In the genomic region with DNA sequence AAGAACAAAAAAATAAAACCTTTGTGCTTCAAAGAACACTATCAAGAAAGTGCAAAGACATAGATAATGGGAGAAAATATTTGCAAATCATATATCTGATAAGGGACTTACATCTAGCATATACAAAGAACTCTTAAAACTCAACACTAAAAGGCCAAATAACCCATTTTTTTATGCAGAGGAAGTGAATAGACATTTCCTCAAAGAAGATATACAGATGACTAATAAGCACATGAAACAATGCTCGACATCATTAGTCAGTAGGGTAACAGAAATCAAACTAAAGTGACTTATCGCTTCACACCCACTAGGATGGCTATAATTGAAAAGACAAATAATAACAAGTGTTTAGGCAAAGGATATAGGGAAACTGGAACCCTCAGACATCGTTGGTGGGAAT, we compare ENCODE assay signal across 15 cellular contexts.
DNase-seq lines count a peak whose midpoint lies in the region; FAIRE-seq and TF ChIP-seq lines count a peak whose summit lies in the region.
"Had no signal": no experiment of that assay in that cellular context is flagged by ENCODE, and none has a peak within 500 bp of the region (broad histone marks: within the 10 kb centered on the region; RNA-seq: fewer than 3 reads in every experiment).

No MANE protein-coding gene starts in this region.

- no peak for TF ChIP-seq CTCF in osteocyte (IDR thresholded peaks at IDR 0.05)

- peaks cover 56% of the 10 kb centered on the region for H3K4me1 Mint-ChIP-seq in osteocyte (ENCODE audit: unreplicated experiment)

- H3K36me3 Mint-ChIP-seq in osteocyte (ENCODE audit: unreplicated experiment) = peaks cover 17% of the 10 kb centered on the region

- peak; percentile 47 for FAIRE-seq in GM12891 (lab: Jason Lieb, UNC)
- FAIRE-seq: pancreas had no signal

- H3K27me3 Mint-ChIP-seq in osteocyte (ENCODE audit: unreplicated experiment) = no peaks in the 10 kb centered on the region

- no peaks in the 10 kb centered on the region for H3K9me3 Mint-ChIP-seq in osteocyte (ENCODE audit: unreplicated experiment)
- H3K9me3 Mint-ChIP-seq: CD8-positive, alpha-beta memory T cell had no signal

- DNase-seq in GM12891 (ENCODE audit: insufficient read length, low spot score) (no peak), LHCN-M2 (ENCODE audit: low read depth) (peak; percentile 73), amniotic epithelial cell (ENCODE audit: low read depth) (peak; percentile 35), kidney glomerular epithelial cell (lab: John Stamatoyannopoulos, UW) (peak; percentile 11), osteocyte (ENCODE audit: extremely low spot score, unreplicated experiment) (no peak), OCI-M2 (lab: John Stamatoyannopoulos, UW; ENCODE audit: unreplicated experiment) (no peak), NCI-H2107 treated with DMSO at 0.1 percent for 48 hours (lab: John Stamatoyannopoulos, UW; ENCODE audit: unreplicated experiment) (no peak)
- DNase-seq in central memory CD4-positive, alpha-beta T cell = no peak
- DNase-seq: activated gamma-delta T cell treated with Interleukin-2 at 50 U/mL for 16 hours; CD8-positive, alpha-beta memory T cell; mucosa of descending colon; NCI-H1930; NCI-H774; pancreas; trophoblast cell had no signal

- no peak for TF ChIP-seq POLR2A in GM12891 (IDR thresholded peaks at IDR 0.05; ENCODE audit: low read depth, low read length)

- H3K27ac Mint-ChIP-seq in osteocyte (ENCODE audit: unreplicated experiment) = no peak overlapping the region
- H3K27ac Mint-ChIP-seq: CD8-positive, alpha-beta memory T cell had no signal

- H3K4me3 Mint-ChIP-seq in osteocyte (ENCODE audit: unreplicated experiment) = no peak overlapping the region
- H3K4me3 Mint-ChIP-seq: CD8-positive, alpha-beta memory T cell had no signal

TF ChIP-seq in GM12891, 5 proteins besides CTCF, POLR2A, EP300 and RAD21:
- no peak for TF ChIP-seq TAF1 (IDR thresholded peaks at IDR 0.05; ENCODE audit: low read depth, low read length)
- no peak for TF ChIP-seq PAX5 (IDR thresholded peaks at IDR 0.05; ENCODE audit: insufficient read depth, low read length, severe bottlenecking)
- no peak for TF ChIP-seq POU2F2 (IDR thresholded peaks at IDR 0.05; ENCODE audit: low read depth, low read length)
- no peak for TF ChIP-seq POLR2AphosphoS5 (IDR thresholded peaks at IDR 0.05; ENCODE audit: low read depth, low read length)
- TF ChIP-seq SPI1 (IDR thresholded peaks at IDR 0.05; ENCODE audit: low read depth, low read length) = no peak

Comparison
In these comparisons a context has a peak if more than half of its experiments do, and no peak if none do; other contexts are left out.
1. DNase-seq: peak in LHCN-M2 (single experiment), amniotic epithelial cell (single experiment) and kidney glomerular epithelial cell (single experiment); none in GM12891 (single experiment), central memory CD4-positive, alpha-beta T cell (single experiment), osteocyte (single experiment), OCI-M2 (single experiment) and NCI-H2107 treated with DMSO at 0.1 percent for 48 hours (single experiment).